1 cellular context compared by ENCODE assay signal in the genomic region with DNA sequence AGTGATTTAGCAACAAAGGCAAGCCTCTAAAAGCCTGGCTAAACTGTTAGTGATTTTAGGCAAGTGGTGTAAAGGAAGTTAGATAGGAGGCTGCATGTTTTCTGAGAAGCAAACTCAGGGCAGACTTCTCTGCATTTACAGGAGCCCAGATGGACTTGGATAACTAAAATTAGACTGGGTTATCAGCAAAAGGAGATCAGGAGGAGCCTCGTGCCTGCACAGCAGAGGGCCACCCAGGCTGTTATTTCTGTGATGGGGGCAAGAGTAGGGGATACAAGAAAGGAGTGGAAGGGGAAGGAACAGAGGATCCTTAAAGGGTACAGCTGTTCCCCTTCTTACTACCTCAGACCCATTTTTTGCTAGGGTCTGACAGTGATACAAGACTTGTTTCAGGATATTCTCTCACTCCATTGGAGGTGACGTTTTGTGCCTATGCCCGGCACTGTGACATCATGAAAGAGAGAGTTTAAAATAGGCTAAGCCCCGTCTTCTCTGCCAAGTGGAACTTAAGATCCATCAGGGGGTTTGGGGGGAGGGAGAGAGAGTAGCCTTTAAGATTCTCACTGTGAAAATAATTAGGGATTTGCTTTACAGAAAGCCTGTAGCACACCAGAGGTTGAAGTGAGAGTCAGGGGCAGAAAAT.
TF ChIP-seq lines count a peak whose summit lies in the region.

No MANE protein-coding gene starts in this region.

TF ChIP-seq in GM23338, 12 proteins besides CTCF, POLR2A, EP300 and RAD21 (continued from another document):
- TF ChIP-seq, protein P1, sequence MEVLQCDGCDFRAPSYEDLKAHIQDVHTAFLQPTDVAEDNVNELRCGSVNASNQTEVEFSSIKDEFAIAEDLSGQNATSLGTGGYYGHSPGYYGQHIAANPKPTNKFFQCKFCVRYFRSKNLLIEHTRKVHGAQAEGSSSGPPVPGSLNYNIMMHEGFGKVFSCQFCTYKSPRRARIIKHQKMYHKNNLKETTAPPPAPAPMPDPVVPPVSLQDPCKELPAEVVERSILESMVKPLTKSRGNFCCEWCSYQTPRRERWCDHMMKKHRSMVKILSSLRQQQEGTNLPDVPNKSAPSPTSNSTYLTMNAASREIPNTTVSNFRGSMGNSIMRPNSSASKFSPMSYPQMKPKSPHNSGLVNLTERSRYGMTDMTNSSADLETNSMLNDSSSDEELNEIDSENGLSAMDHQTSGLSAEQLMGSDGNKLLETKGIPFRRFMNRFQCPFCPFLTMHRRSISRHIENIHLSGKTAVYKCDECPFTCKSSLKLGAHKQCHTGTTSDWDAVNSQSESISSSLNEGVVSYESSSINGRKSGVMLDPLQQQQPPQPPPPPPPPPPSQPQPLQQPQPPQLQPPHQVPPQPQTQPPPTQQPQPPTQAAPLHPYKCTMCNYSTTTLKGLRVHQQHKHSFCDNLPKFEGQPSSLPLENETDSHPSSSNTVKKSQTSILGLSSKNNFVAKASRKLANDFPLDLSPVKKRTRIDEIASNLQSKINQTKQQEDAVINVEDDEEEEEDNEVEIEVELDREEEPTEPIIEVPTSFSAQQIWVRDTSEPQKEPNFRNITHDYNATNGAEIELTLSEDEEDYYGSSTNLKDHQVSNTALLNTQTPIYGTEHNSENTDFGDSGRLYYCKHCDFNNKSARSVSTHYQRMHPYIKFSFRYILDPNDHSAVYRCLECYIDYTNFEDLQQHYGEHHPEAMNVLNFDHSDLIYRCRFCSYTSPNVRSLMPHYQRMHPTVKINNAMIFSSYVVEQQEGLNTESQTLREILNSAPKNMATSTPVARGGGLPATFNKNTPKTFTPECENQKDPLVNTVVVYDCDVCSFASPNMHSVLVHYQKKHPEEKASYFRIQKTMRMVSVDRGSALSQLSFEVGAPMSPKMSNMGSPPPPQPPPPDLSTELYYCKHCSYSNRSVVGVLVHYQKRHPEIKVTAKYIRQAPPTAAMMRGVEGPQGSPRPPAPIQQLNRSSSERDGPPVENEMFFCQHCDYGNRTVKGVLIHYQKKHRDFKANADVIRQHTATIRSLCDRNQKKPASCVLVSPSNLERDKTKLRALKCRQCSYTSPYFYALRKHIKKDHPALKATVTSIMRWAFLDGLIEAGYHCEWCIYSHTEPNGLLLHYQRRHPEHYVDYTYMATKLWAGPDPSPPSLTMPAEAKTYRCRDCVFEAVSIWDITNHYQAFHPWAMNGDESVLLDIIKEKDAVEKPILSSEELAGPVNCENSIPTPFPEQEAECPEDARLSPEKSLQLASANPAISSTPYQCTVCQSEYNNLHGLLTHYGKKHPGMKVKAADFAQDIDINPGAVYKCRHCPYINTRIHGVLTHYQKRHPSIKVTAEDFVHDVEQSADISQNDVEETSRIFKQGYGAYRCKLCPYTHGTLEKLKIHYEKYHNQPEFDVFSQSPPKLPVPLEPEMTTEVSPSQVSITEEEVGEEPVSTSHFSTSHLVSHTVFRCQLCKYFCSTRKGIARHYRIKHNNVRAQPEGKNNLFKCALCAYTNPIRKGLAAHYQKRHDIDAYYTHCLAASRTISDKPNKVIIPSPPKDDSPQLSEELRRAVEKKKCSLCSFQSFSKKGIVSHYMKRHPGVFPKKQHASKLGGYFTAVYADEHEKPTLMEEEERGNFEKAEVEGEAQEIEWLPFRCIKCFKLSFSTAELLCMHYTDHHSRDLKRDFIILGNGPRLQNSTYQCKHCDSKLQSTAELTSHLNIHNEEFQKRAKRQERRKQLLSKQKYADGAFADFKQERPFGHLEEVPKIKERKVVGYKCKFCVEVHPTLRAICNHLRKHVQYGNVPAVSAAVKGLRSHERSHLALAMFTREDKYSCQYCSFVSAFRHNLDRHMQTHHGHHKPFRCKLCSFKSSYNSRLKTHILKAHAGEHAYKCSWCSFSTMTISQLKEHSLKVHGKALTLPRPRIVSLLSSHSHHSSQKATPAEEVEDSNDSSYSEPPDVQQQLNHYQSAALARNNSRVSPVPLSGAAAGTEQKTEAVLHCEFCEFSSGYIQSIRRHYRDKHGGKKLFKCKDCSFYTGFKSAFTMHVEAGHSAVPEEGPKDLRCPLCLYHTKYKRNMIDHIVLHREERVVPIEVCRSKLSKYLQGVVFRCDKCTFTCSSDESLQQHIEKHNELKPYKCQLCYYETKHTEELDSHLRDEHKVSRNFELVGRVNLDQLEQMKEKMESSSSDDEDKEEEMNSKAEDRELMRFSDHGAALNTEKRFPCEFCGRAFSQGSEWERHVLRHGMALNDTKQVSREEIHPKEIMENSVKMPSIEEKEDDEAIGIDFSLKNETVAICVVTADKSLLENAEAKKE (CRISPR knock-in tag; IDR thresholded peaks at IDR 0.05) = no peak
- TF ChIP-seq NANOG (IDR thresholded peaks at IDR 0.05; ENCODE audit: borderline replicate concordance) = no peak
